In genomic region chr5:93360436-93361100, GRCh38 we compare ENCODE assay signal across 15 cellular contexts.
"Had no signal": no experiment of that assay in that cellular context is flagged by ENCODE, and none has a peak within 500 bp of the region (broad histone marks: within the 10 kb centered on the region; RNA-seq: fewer than 3 reads in every experiment).

No MANE protein-coding gene starts in this region.

- DNase-seq: activated CD4-positive, CD25-positive, alpha-beta regulatory T cell; activated naive CD4-positive, alpha-beta T cell treated with anti-CD3 and anti-CD28 coated beads, Interleukin-2, amount 50 U/mL, for 16 hours; endodermal cell; esophagus squamous epithelium; foreskin fibroblast; head of caudate nucleus; lower lobe of right lung; naive thymus-derived CD4-positive, alpha-beta T cell; stimulated activated CD4-positive, alpha-beta T cell treated with anti-CD3 and anti-CD28 coated beads, Interleukin-2, amount 100 ng/mL, for 24 hours; stimulated activated naive B cell treated with anti-CD40 and anti-IgM and Interleukin-4, amounts not matched to agents 10 μg/mL and 1 μg/mL and 100 μg/mL, for 72 hours; T-helper 17 cell had no signal

- H3K27ac ChIP-seq: esophagus squamous epithelium, lower lobe of right lung, suprapubic skin had no signal

- H3K4me3 ChIP-seq: lower lobe of right lung, suprapubic skin had no signal

- H3K27me3 Mint-ChIP-seq: brain had no signal

- H3K36me3 Mint-ChIP-seq: brain; naive thymus-derived CD4-positive, alpha-beta T cell; stimulated activated naive B cell treated with anti-CD40 and anti-IgM and Interleukin-4, amounts not matched to agents 10 μg/mL and 1 μg/mL and 100 μg/mL, for 72 hours; type B pancreatic cell had no signal

- H3K36me3 ChIP-seq: esophagus squamous epithelium, lower lobe of right lung, suprapubic skin had no signal

- H3K27ac Mint-ChIP-seq: activated T-helper 2 cell treated with anti-CD3 and anti-CD28 coated beads, Interferon-gamma antibody, Interleukin-2, Interleukin-4, amounts not matched to agents 10 μg/mL and 5 μg/mL and 100 μg/mL, durations not matched to agents 14 hours and 24 hours and 36 hours; endodermal cell; naive thymus-derived CD4-positive, alpha-beta T cell; stimulated activated naive B cell treated with anti-CD40 and anti-IgM and Interleukin-4, amounts not matched to agents 10 μg/mL and 1 μg/mL and 100 μg/mL, for 72 hours; T-helper 17 cell; type B pancreatic cell had no signal

- H3K9me3 ChIP-seq: esophagus squamous epithelium, lower lobe of right lung, suprapubic skin had no signal

- H3K4me1 ChIP-seq: suprapubic skin had no signal

- H3K4me3 Mint-ChIP-seq: brain; endodermal cell; naive thymus-derived CD4-positive, alpha-beta T cell; stimulated activated naive B cell treated with anti-CD40 and anti-IgM and Interleukin-4, amounts not matched to agents 10 μg/mL and 1 μg/mL and 100 μg/mL, for 72 hours; T-helper 17 cell; type B pancreatic cell had no signal

- ATAC-seq: naive thymus-derived CD4-positive, alpha-beta T cell; stimulated activated naive B cell treated with anti-CD40 and anti-IgM and Interleukin-4, amounts not matched to agents 10 μg/mL and 1 μg/mL and 100 μg/mL, for 72 hours; T-helper 17 cell had no signal

- H3K27me3 ChIP-seq: esophagus squamous epithelium, suprapubic skin had no signal

- H3K4me1 Mint-ChIP-seq: naive thymus-derived CD4-positive, alpha-beta T cell; stimulated activated naive B cell treated with anti-CD40 and anti-IgM and Interleukin-4, amounts not matched to agents 10 μg/mL and 1 μg/mL and 100 μg/mL, for 72 hours; T-helper 17 cell had no signal

- H3K9me3 Mint-ChIP-seq: activated T-helper 2 cell treated with anti-CD3 and anti-CD28 coated beads, Interferon-gamma antibody, Interleukin-2, Interleukin-4, amounts not matched to agents 10 μg/mL and 5 μg/mL and 100 μg/mL, durations not matched to agents 14 hours and 24 hours and 36 hours; endodermal cell; type B pancreatic cell had no signal
